20 cellular contexts compared by ENCODE assay signal in genomic region chr7:135407884-135408283, GRCh38.
"Had no signal": no experiment of that assay in that cellular context is flagged by ENCODE, and none has a peak within 500 bp of the region (broad histone marks: within the 10 kb centered on the region; RNA-seq: fewer than 3 reads in every experiment).

No MANE protein-coding gene starts in this region.

- FAIRE-seq: frontal cortex, keratinocyte, small intestine had no signal

- H3K4me3 ChIP-seq: dorsolateral prefrontal cortex, lower lobe of right lung, right lobe of liver, thoracic aorta, transverse colon, upper lobe of right lung, uterus had no signal

- H3K27ac ChIP-seq: dorsolateral prefrontal cortex, lower lobe of right lung, parathyroid adenoma, right lobe of liver, thoracic aorta, transverse colon, upper lobe of right lung, uterus had no signal

- H3K9ac ChIP-seq: parathyroid adenoma had no signal

- H2AFZ ChIP-seq: parathyroid adenoma had no signal

- H3K79me2 ChIP-seq: parathyroid adenoma had no signal

- ATAC-seq: left ventricle myocardium superior; lower lobe of right lung; natural killer cell; stimulated activated naive B cell treated with anti-CD40 and anti-IgM and Interleukin-4, amounts not matched to agents 10 μg/mL and 1 μg/mL and 100 μg/mL, for 72 hours; upper lobe of right lung had no signal

- H3K27me3 ChIP-seq: dorsolateral prefrontal cortex, right lobe of liver, transverse colon, upper lobe of right lung, uterus had no signal

- H3K36me3 ChIP-seq: right lobe of liver, thoracic aorta, uterus had no signal

- DNase-seq: dorsolateral prefrontal cortex; effector CD4-positive, alpha-beta T cell; hypothalamus; immature natural killer cell; left ventricle myocardium superior; lower lobe of right lung; natural killer cell; occipital lobe; right lobe of liver; small intestine; stimulated activated CD4-positive, alpha-beta T cell treated with anti-CD3 and anti-CD28 coated beads, Interleukin-15, amount 100 ng/mL, for 24 hours; stimulated activated CD4-positive, alpha-beta T cell treated with anti-CD3 and anti-CD28 coated beads, Interleukin-2, amount 100 ng/mL, for 48 hours; stimulated activated naive B cell treated with anti-CD40 and anti-IgM and Interleukin-4, amounts not matched to agents 10 μg/mL and 1 μg/mL and 100 μg/mL, for 72 hours; transverse colon; upper lobe of right lung; uterus had no signal

- H3K4me1 ChIP-seq: lower lobe of right lung, parathyroid adenoma, right lobe of liver, transverse colon, upper lobe of right lung, uterus had no signal

- H3K9me3 ChIP-seq: lower lobe of right lung, right lobe of liver, thoracic aorta, transverse colon, upper lobe of right lung, uterus had no signal
